In genomic region chr1:178643871-178644270, GRCh38 we compare ENCODE assay signal across 1 cellular context.
TF ChIP-seq lines count a peak whose summit lies in the region.

No MANE protein-coding gene starts in this region.

TF ChIP-seq in HepG2, 621 proteins besides CTCF, POLR2A, EP300 and RAD21 (continued from another document):
- TF ChIP-seq, protein P1, sequence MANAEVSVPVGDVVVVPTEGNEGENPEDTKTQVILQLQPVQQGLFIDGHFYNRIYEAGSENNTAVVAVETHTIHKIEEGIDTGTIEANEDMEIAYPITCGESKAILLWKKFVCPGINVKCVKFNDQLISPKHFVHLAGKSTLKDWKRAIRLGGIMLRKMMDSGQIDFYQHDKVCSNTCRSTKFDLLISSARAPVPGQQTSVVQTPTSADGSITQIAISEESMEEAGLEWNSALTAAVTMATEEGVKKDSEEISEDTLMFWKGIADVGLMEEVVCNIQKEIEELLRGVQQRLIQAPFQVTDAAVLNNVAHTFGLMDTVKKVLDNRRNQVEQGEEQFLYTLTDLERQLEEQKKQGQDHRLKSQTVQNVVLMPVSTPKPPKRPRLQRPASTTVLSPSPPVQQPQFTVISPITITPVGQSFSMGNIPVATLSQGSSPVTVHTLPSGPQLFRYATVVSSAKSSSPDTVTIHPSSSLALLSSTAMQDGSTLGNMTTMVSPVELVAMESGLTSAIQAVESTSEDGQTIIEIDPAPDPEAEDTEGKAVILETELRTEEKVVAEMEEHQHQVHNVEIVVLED (CRISPR knock-in tag; IDR thresholded peaks at IDR 0.05; ENCODE audit: borderline replicate concordance) = no peak
- TF ChIP-seq ZNF510 (CRISPR knock-in tag; IDR thresholded peaks at IDR 0.05; ENCODE audit: low read depth) = no peak
- TF ChIP-seq KDM1A (CRISPR knock-in tag; IDR thresholded peaks at IDR 0.05) = no peak
- no peak for TF ChIP-seq ZBTB3 (CRISPR knock-in tag; IDR thresholded peaks at IDR 0.05; ENCODE audit: borderline replicate concordance, low read depth)
- no peak for TF ChIP-seq ETS1 (CRISPR knock-in tag; IDR thresholded peaks at IDR 0.05)
- no peak for TF ChIP-seq ZNF264 (CRISPR knock-in tag; IDR thresholded peaks at IDR 0.05)
- TF ChIP-seq ZNF333 (CRISPR knock-in tag; IDR thresholded peaks at IDR 0.05; ENCODE audit: borderline replicate concordance) = no peak
- no peak for TF ChIP-seq SSRP1 (CRISPR knock-in tag; IDR thresholded peaks at IDR 0.05)
- no peak for TF ChIP-seq ZHX2 (IDR thresholded peaks at IDR 0.05; ENCODE audit: low read depth)
- TF ChIP-seq ZHX2 (CRISPR knock-in tag; IDR thresholded peaks at IDR 0.05; ENCODE audit: borderline replicate concordance) = no peak
